9 cellular contexts compared by ENCODE assay signal in genomic region chr3:150384517-150385212, GRCh38. TPM values are rescaled to one million over a fixed set of nuclear protein-coding genes. Genes with fewer than 3 reads are reported as not detected.
DNase-seq lines count a peak whose midpoint lies in the region; ATAC-seq, FAIRE-seq and TF ChIP-seq lines count a peak whose summit lies in the region.
"Had no signal": no experiment of that assay in that cellular context is flagged by ENCODE, and none has a peak within 500 bp of the region (broad histone marks: within the 10 kb centered on the region; RNA-seq: fewer than 3 reads in every experiment).

No MANE protein-coding gene starts in this region.

- peak overlapping the region in 1 of 2 donors; percentile 31 for H3K9ac ChIP-seq in kidney (ENCODE audit: low read length in 2 of 2)

- H3K9me3 ChIP-seq in kidney (ENCODE audit: control insufficient read depth in 1 of 2, low read length in 2 of 2): no peaks in the 10 kb centered on the region
- H3K9me3 ChIP-seq: A549 had no signal

- ATAC-seq in HG03025 (IDR thresholded peaks at IDR 0.05; ENCODE audit: low FRiP score, unreplicated experiment): peak; percentile 99
- peak; percentile 93 to 98 for ATAC-seq in activated naive CD4-positive, alpha-beta T cell treated with anti-CD3 and anti-CD28 coated beads, Interleukin-2, amount 50 U/mL, for 72 hours

- no peaks in the 10 kb centered on the region for H3K4me1 ChIP-seq in kidney (ENCODE audit: control insufficient read depth in 1 of 2, insufficient read depth in 1 of 2, low read depth in 1 of 2, low read length in 2 of 2)
- H3K4me1 ChIP-seq: A549 had no signal

- peak overlapping the region; percentile 26 to 40 for H3K4me3 ChIP-seq in kidney (ENCODE audit: low read length in 2 of 2)
- H3K4me3 ChIP-seq: A549 had no signal

- H3K27ac Mint-ChIP-seq in activated naive CD4-positive, alpha-beta T cell treated with anti-CD3 and anti-CD28 coated beads, Interleukin-2, amount 50 U/mL, for 72 hours: peak overlapping the region; percentile 6 to 93

- DNase-seq in activated CD4-positive, CD25-positive, alpha-beta regulatory T cell treated with anti-CD3 and anti-CD28 coated beads, Interleukin-2, amount 50 U/mL, for 16 hours (ENCODE audit: low read depth, low spot score): peak; percentile 16
- DNase-seq in activated CD4-positive, CD25-positive, alpha-beta regulatory T cell treated with anti-CD3 and anti-CD28 coated beads, Interleukin-2, amount 50 U/mL, for 72 hours: no peak
- DNase-seq in RCC 7860 (ENCODE audit: low spot score): peak; percentile 28
- DNase-seq in activated naive CD4-positive, alpha-beta T cell treated with anti-CD3 and anti-CD28 coated beads, Interleukin-2, amount 50 U/mL, for 72 hours (ENCODE audit: low spot score in 2 of 2): peak; percentile 49 to 78
- DNase-seq in kidney: no peak
- DNase-seq in stimulated activated CD8-positive, alpha-beta memory T cell treated with anti-CD3 and anti-CD28 coated beads, Interleukin-7, amount 100 ng/mL, for 4 hours (ENCODE audit: low read depth in 2 of 2): peak; percentile 21 to 25
- no peak for DNase-seq in AG20443 (ENCODE audit: low spot score)

- H3K36me3 ChIP-seq in kidney (ENCODE audit: control insufficient read depth in 1 of 2, insufficient read depth in 2 of 2, low read length in 2 of 2): no peaks in the 10 kb centered on the region

- FAIRE-seq in RCC 7860 (lab: Jason Lieb, UNC) (no peak), kidney (lab: Jason Lieb, UNC) (no peak)
- FAIRE-seq: A549 had no signal

- no peaks in the 10 kb centered on the region for H3K36me3 Mint-ChIP-seq in activated naive CD4-positive, alpha-beta T cell treated with anti-CD3 and anti-CD28 coated beads, Interleukin-2, amount 50 U/mL, for 72 hours

- H3K27ac ChIP-seq in kidney (ENCODE audit: low read depth in 2 of 2, low read length in 2 of 2): peak overlapping the region in 1 of 2 donors; percentile 30
- H3K27ac ChIP-seq: A549 had no signal

- no peaks in the 10 kb centered on the region for H3K9me3 Mint-ChIP-seq in activated naive CD4-positive, alpha-beta T cell treated with anti-CD3 and anti-CD28 coated beads, Interleukin-2, amount 50 U/mL, for 72 hours

- no peak for TF ChIP-seq CTCF in kidney (IDR thresholded peaks at IDR 0.05; ENCODE audit: borderline replicate concordance, extremely low read depth, insufficient read depth)

- intact Hi-C loops in kidney (cut with DNase I): no loop called here

RNA-seq across cellular contexts. Expression of gene TSC22D2, which starts 23.4 kb away (rescaled TPM):
- total RNA-seq in activated naive CD4-positive, alpha-beta T cell treated with anti-CD3 and anti-CD28 coated beads, Interleukin-2, amount 50 U/mL, for 72 hours: 10 to 100 TPM; 12.2 to 28.8 TPM
- total RNA-seq in kidney: 25.3 TPM
- 13.4 TPM for polyA plus RNA-seq in kidney (ENCODE audit: insufficient read depth, low read depth, low replicate concordance)

Comparison
In these comparisons a context has a peak if more than half of its experiments do, and no peak if none do; other contexts are left out.
1. DNase-seq: peak in activated CD4-positive, CD25-positive, alpha-beta regulatory T cell treated with anti-CD3 and anti-CD28 coated beads, Interleukin-2, amount 50 U/mL, for 16 hours (single experiment), RCC 7860 (single experiment), activated naive CD4-positive, alpha-beta T cell treated with anti-CD3 and anti-CD28 coated beads, Interleukin-2, amount 50 U/mL, for 72 hours (2 of 2) and stimulated activated CD8-positive, alpha-beta memory T cell treated with anti-CD3 and anti-CD28 coated beads, Interleukin-7, amount 100 ng/mL, for 4 hours (2 of 2); none in activated CD4-positive, CD25-positive, alpha-beta regulatory T cell treated with anti-CD3 and anti-CD28 coated beads, Interleukin-2, amount 50 U/mL, for 72 hours (single experiment), kidney (single experiment) and AG20443 (single experiment).